Comparison of ENCODE assay signal across 10 cellular contexts in the genomic region with DNA sequence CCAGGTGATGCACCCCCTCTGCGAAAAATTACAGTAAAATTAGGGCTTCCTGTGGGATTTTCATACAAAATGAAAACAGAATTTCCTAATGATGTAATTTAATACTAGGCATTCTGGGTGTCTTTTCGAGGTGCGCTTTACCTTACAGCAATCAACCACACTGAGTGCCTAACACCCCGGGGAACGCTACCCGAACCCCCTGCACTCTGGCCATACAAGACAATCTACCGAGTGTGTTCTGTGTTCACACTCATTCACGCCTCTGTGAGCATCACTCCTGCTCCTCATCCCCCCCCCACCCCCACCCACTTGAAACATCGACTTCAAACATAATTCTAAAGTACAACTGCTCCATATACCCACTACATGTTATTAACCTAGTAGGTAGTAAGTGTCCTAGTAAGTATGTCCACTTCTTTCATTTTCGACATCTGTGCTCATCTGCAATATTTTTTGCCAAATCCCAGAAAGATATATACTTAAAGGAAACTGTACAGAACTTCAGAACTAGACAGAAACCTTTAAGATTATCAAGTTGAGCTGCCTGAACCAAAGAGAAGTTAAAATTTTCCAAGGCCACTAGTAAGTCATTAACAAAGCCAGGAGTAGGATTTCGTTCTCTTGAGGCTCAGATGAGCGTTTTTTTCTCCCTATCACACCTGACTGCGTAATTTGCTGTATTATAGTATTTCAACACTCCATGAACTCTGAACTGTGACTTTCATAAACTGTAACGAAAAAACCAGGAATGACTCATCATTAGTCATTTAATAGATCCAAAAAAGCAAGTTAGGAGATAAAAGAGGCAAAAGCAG.
A peak's percentile ranks its signal among the peaks of the same experiment; 100 is the strongest.
DNase-seq lines count a peak whose midpoint lies in the region; ATAC-seq and TF ChIP-seq lines count a peak whose summit lies in the region.
"Had no signal": no experiment of that assay in that cellular context is flagged by ENCODE, and none has a peak within 500 bp of the region (broad histone marks: within the 10 kb centered on the region; RNA-seq: fewer than 3 reads in every experiment).

No MANE protein-coding gene starts in this region.

- no peak overlapping the region for H2AFZ ChIP-seq in osteoblast (ENCODE audit: low read length)

- no peak for TF ChIP-seq CTCF in osteoblast (IDR thresholded peaks at IDR 0.05; ENCODE audit: extremely low read depth, low read depth, low read length)

- H3K4me2 ChIP-seq in osteoblast (ENCODE audit: insufficient read depth, low read length): peak overlapping the region; percentile 16

- H3K79me2 ChIP-seq in osteoblast (ENCODE audit: insufficient read depth, low read length): peaks cover 79% of the 10 kb centered on the region

- H3K4me1 ChIP-seq in osteoblast (ENCODE audit: insufficient read depth, low read length): peaks cover 22% of the 10 kb centered on the region

- H3K27ac ChIP-seq in epithelial cell of prostate (peak overlapping the region; percentile 41), osteoblast (ENCODE audit: low read depth, low read length) (peak overlapping the region; percentile 61)

- H3K4me3 ChIP-seq in osteoblast (ENCODE audit: insufficient read depth, low read length): no peak overlapping the region

- ATAC-seq in GM18858 (IDR thresholded peaks at IDR 0.05; ENCODE audit: unreplicated experiment): no peak
- no peak for ATAC-seq in GM21423 (IDR thresholded peaks at IDR 0.05; ENCODE audit: unreplicated experiment)
- ATAC-seq in HG02840 (IDR thresholded peaks at IDR 0.05; ENCODE audit: low FRiP score, unreplicated experiment): no peak

- no peaks in the 10 kb centered on the region for H3K9me3 ChIP-seq in osteoblast (ENCODE audit: low read depth, low read length)

- no peaks in the 10 kb centered on the region for H4K20me1 ChIP-seq in osteoblast (ENCODE audit: insufficient read depth, low read length)

- DNase-seq in GM03348 (ENCODE audit: low spot score) (peak; percentile 26), NOMO-1 treated with DMSO at 0.1 percent for 48 hours (lab: John Stamatoyannopoulos, UW; ENCODE audit: unreplicated experiment) (peak; percentile 76), epithelial cell of prostate (ENCODE audit: low read depth, low spot score) (no peak), osteoblast (ENCODE audit: insufficient read length, low spot score, missing footprints) (peak; percentile 78), retina (no peak)
- DNase-seq: activated CD4-positive, alpha-beta T cell treated with anti-CD3 and anti-CD28 coated beads for 48 hours; nephron progenitor cell had no signal

- peaks cover 32% of the 10 kb centered on the region for H3K36me3 ChIP-seq in osteoblast (ENCODE audit: insufficient read depth, low read length)

- no peaks in the 10 kb centered on the region for H3K27me3 ChIP-seq in osteoblast (ENCODE audit: insufficient read depth, low read length)

Comparison
In these comparisons a context has a peak if more than half of its experiments do, and no peak if none do; other contexts are left out.
1. DNase-seq: peak in GM03348 (single experiment), NOMO-1 treated with DMSO at 0.1 percent for 48 hours (single experiment) and osteoblast (single experiment); none in epithelial cell of prostate (single experiment) and retina (single experiment).